12 cellular contexts compared by ENCODE assay signal in genomic region chr6:56752009-56752408, GRCh38.
DNase-seq lines count a peak whose midpoint lies in the region; ATAC-seq and TF ChIP-seq lines count a peak whose summit lies in the region.
"Had no signal": no experiment of that assay in that cellular context is flagged by ENCODE, and none has a peak within 500 bp of the region (broad histone marks: within the 10 kb centered on the region; RNA-seq: fewer than 3 reads in every experiment).

No MANE protein-coding gene starts in this region.

- no peak for TF ChIP-seq POLR2A in upper lobe of left lung (IDR thresholded peaks at IDR 0.05)

- H3K27ac ChIP-seq in right atrium auricular region (no peak overlapping the region), upper lobe of left lung (no peak overlapping the region)
- H3K27ac ChIP-seq: right lobe of liver had no signal

- H3K27me3 ChIP-seq in right atrium auricular region (no peaks in the 10 kb centered on the region), upper lobe of left lung (no peaks in the 10 kb centered on the region)
- H3K27me3 ChIP-seq: right lobe of liver had no signal

- no peak overlapping the region for H3K4me3 Mint-ChIP-seq in activated naive CD4-positive, alpha-beta T cell treated with anti-CD3 and anti-CD28 coated beads for 36 hours
- H3K4me3 Mint-ChIP-seq: activated T-helper 1 cell treated with anti-CD3 and anti-CD28 coated beads, Interleukin-12 subunit alpha, Interleukin-12 subunit beta, Interleukin-2, Interleukin-4 antibody, amounts not matched to agents 30 ng/mL and 10 ng/mL and 1 ng/mL, durations not matched to agents 14 hours and 24 hours and 36 hours; B cell had no signal

- H3K27me3 Mint-ChIP-seq in activated naive CD4-positive, alpha-beta T cell treated with anti-CD3 and anti-CD28 coated beads for 36 hours (ENCODE audit: low read depth): peaks cover 2% of the 10 kb centered on the region
- H3K27me3 Mint-ChIP-seq: B cell had no signal

- no peaks in the 10 kb centered on the region for H3K9me3 ChIP-seq in right atrium auricular region
- H3K9me3 ChIP-seq in upper lobe of left lung: no peaks in the 10 kb centered on the region
- H3K9me3 ChIP-seq: right lobe of liver had no signal

- ATAC-seq in Right ventricle myocardium inferior (peak; percentile 33), upper lobe of left lung (ENCODE audit: low FRiP score in 2 of 2) (peak; percentile 80 to 90), GM18909 (IDR thresholded peaks at IDR 0.05; ENCODE audit: poor library complexity, unreplicated experiment) (no peak), GM18870 (IDR thresholded peaks at IDR 0.05; ENCODE audit: unreplicated experiment) (no peak)
- ATAC-seq: activated CD4-positive, CD25-positive, alpha-beta regulatory T cell treated with anti-CD3 and anti-CD28 coated beads, Interleukin-2, amount 50 U/mL, for 24 hours had no signal

- H3K36me3 Mint-ChIP-seq in activated naive CD4-positive, alpha-beta T cell treated with anti-CD3 and anti-CD28 coated beads for 36 hours (ENCODE audit: low read depth): no peaks in the 10 kb centered on the region

- H3K36me3 ChIP-seq in right atrium auricular region: no peaks in the 10 kb centered on the region
- no peaks in the 10 kb centered on the region for H3K36me3 ChIP-seq in upper lobe of left lung
- H3K36me3 ChIP-seq: right lobe of liver had no signal

- DNase-seq in Right ventricle myocardium inferior (ENCODE audit: missing footprints): no peak
- DNase-seq in right atrium auricular region (ENCODE audit: low spot score): no peak
- peak; percentile 30 to 38 for DNase-seq in SW 1271 (lab: John Stamatoyannopoulos, UW)
- peak; percentile 35 for DNase-seq in glomerular visceral epithelial cell (ENCODE audit: extremely low spot score)
- DNase-seq in upper lobe of left lung: peak in 1 of 2 donors; percentile 59
- DNase-seq in activated naive CD4-positive, alpha-beta T cell treated with anti-CD3 and anti-CD28 coated beads for 36 hours: no peak
- DNase-seq: right lobe of liver had no signal

- TF ChIP-seq CTCF in right atrium auricular region (IDR thresholded peaks at IDR 0.05) (no peak), upper lobe of left lung (IDR thresholded peaks at IDR 0.05) (no peak)

- no peak overlapping the region for H3K27ac Mint-ChIP-seq in activated naive CD4-positive, alpha-beta T cell treated with anti-CD3 and anti-CD28 coated beads for 36 hours
- H3K27ac Mint-ChIP-seq: activated T-helper 1 cell treated with anti-CD3 and anti-CD28 coated beads, Interleukin-12 subunit alpha, Interleukin-12 subunit beta, Interleukin-2, Interleukin-4 antibody, amounts not matched to agents 30 ng/mL and 10 ng/mL and 1 ng/mL, durations not matched to agents 14 hours and 24 hours and 36 hours; B cell had no signal

- H3K9me3 Mint-ChIP-seq in activated naive CD4-positive, alpha-beta T cell treated with anti-CD3 and anti-CD28 coated beads for 36 hours: no peaks in the 10 kb centered on the region
- H3K9me3 Mint-ChIP-seq: activated T-helper 1 cell treated with anti-CD3 and anti-CD28 coated beads, Interleukin-12 subunit alpha, Interleukin-12 subunit beta, Interleukin-2, Interleukin-4 antibody, amounts not matched to agents 30 ng/mL and 10 ng/mL and 1 ng/mL, durations not matched to agents 14 hours and 24 hours and 36 hours had no signal

- no peak overlapping the region for H3K4me3 ChIP-seq in right atrium auricular region
- H3K4me3 ChIP-seq in upper lobe of left lung: no peak overlapping the region
- H3K4me3 ChIP-seq: right lobe of liver had no signal

- no peak for TF ChIP-seq EP300 in upper lobe of left lung (IDR thresholded peaks at IDR 0.05)

- intact Hi-C loops in Right ventricle myocardium inferior (cut with DNase I): loop anchor here (5.0 kb wide), 1 partner anchor 110 kb away; the partner anchor contains the start of gene DST
- intact Hi-C loops in activated naive CD4-positive, alpha-beta T cell treated with anti-CD3 and anti-CD28 coated beads for 36 hours (cut with micrococcal nuclease): no loop called here

- CTCF ChIA-PET in activated naive CD4-positive, alpha-beta T cell treated with anti-CD3 and anti-CD28 coated beads for 36 hours (lab: Charles Lee): interaction anchor here (0.5 to 1.6 kb wide), 3 partner anchors 13 to 157 kb away, joined by 3 to 13 read pairs (median 3); no protein-coding TSS in a partner anchor

- H3K4me1 ChIP-seq in right atrium auricular region (peaks cover 0 to 55% of the 10 kb centered on the region in 2 donors), upper lobe of left lung (peaks cover 7 to 15% (median 11%) of the 10 kb centered on the region in 4 donors)

- H3K4me1 Mint-ChIP-seq in activated naive CD4-positive, alpha-beta T cell treated with anti-CD3 and anti-CD28 coated beads for 36 hours (ENCODE audit: low read depth): peaks cover 9% of the 10 kb centered on the region
- H3K4me1 Mint-ChIP-seq: B cell had no signal

Comparison
In these comparisons a context has a peak if more than half of its experiments do, and no peak if none do; other contexts are left out.
1. ATAC-seq: peak in Right ventricle myocardium inferior (single experiment) and upper lobe of left lung (2 of 2); none in GM18909 (single experiment) and GM18870 (single experiment).
2. DNase-seq: peak in SW 1271 (2 of 2) and glomerular visceral epithelial cell (single experiment); none in Right ventricle myocardium inferior (single experiment), right atrium auricular region (single experiment) and activated naive CD4-positive, alpha-beta T cell treated with anti-CD3 and anti-CD28 coated beads for 36 hours (single experiment).